In the genomic region with DNA sequence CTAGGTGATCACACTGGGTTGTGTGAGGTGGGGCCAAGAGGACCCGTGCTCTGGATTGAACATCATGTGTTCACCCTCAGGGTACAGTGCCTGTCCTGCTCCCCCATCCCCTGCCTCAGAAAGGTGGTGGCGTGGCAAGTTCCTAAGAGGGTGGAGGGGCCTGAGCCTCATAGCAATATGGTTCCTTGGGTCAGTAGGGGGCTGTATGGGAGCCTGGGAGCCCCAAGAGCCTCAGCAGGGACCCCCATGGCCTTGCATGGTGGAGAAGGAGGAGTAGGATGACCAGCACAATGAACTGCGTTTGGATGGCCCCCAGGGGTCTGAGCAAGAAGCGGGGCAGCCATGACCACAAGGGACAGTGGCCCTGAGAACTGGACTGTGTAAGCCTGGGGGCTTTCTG, we compare ENCODE assay signal across 29 cellular contexts.
"Had no signal": no experiment of that assay in that cellular context is flagged by ENCODE, and none has a peak within 500 bp of the region (broad histone marks: within the 10 kb centered on the region; RNA-seq: fewer than 3 reads in every experiment).

No MANE protein-coding gene starts in this region.

- H3K4me1 Mint-ChIP-seq: naive B cell; stimulated activated effector memory CD8-positive, alpha-beta T cell treated with anti-CD3 and anti-CD28 coated beads, Interleukin-12 subunit alpha, Interleukin-12 subunit beta, amount 100 ng/mL, for 72 hours; stimulated activated naive B cell treated with anti-CD40 and anti-IgM and Interleukin-4, amounts not matched to agents 10 μg/mL and 1 μg/mL and 100 μg/mL, for 72 hours had no signal

- DNase-seq: naive B cell; naive thymus-derived CD8-positive, alpha-beta T cell; nephron progenitor cell; nucleus accumbens; pancreas; psoas muscle; right cardiac atrium; right lobe of liver; small intestine; stimulated activated CD4-positive, alpha-beta T cell treated with anti-CD3 and anti-CD28 coated beads, Interleukin-15, amount 100 ng/mL, for 24 hours; stimulated activated CD4-positive, alpha-beta T cell treated with anti-CD3 and anti-CD28 coated beads, Interleukin-2, amount 100 ng/mL, for 24 hours; stimulated activated CD4-positive, alpha-beta T cell treated with anti-CD3 and anti-CD28 coated beads, Interleukin-2, amount 100 ng/mL, for 48 hours; stimulated activated CD4-positive, alpha-beta T cell treated with anti-CD3 and anti-CD28 coated beads, Interleukin-4, amount 100 ng/mL, for 24 hours; stimulated activated naive B cell treated with anti-CD40 and anti-IgM and Interleukin-4, amounts not matched to agents 10 μg/mL and 1 μg/mL and 100 μg/mL, for 72 hours; stimulated activated naive CD4-positive, alpha-beta T cell treated with Interleukin-2 at 50 U/mL for 16 hours; stomach; thyroid gland; upper lobe of right lung; uterus had no signal

- H3K4me3 Mint-ChIP-seq: naive B cell; naive thymus-derived CD8-positive, alpha-beta T cell; natural killer cell treated with Interleukin-12 subunit alpha and Interleukin-12 subunit beta and Interleukin-15 and Interleukin-18, amount 100 ng/mL, for 72 hours; nephron progenitor cell; neural crest cell; stimulated activated effector memory CD8-positive, alpha-beta T cell treated with anti-CD3 and anti-CD28 coated beads, Interleukin-12 subunit alpha, Interleukin-12 subunit beta, amount 100 ng/mL, for 72 hours; stimulated activated naive B cell treated with anti-CD40 and anti-IgM and Interleukin-4, amounts not matched to agents 10 μg/mL and 1 μg/mL and 100 μg/mL, for 72 hours; stimulated activated naive CD8-positive, alpha-beta T cell treated with anti-CD3 and anti-CD28 coated beads, Interleukin-15, Interleukin-2, amounts not matched to agents 100 ng/mL and 50 ng/mL, for 24 hours; type B pancreatic cell had no signal

- H3K27ac ChIP-seq: neutrophil, pancreas, psoas muscle, right lobe of liver, sigmoid colon, stomach, thoracic aorta, thyroid gland, tibial nerve, upper lobe of right lung, uterus had no signal

- H3K27ac Mint-ChIP-seq: naive thymus-derived CD8-positive, alpha-beta T cell; natural killer cell treated with Interleukin-12 subunit alpha and Interleukin-12 subunit beta and Interleukin-15 and Interleukin-18, amount 100 ng/mL, for 72 hours; nephron progenitor cell; progenitor cell of endocrine pancreas; stimulated activated effector memory CD8-positive, alpha-beta T cell treated with anti-CD3 and anti-CD28 coated beads, Interleukin-12 subunit alpha, Interleukin-12 subunit beta, amount 100 ng/mL, for 72 hours; stimulated activated naive B cell treated with anti-CD40 and anti-IgM and Interleukin-4, amounts not matched to agents 10 μg/mL and 1 μg/mL and 100 μg/mL, for 72 hours; stimulated activated naive CD8-positive, alpha-beta T cell treated with anti-CD3 and anti-CD28 coated beads, Interleukin-15, Interleukin-2, amounts not matched to agents 100 ng/mL and 50 ng/mL, for 24 hours; type B pancreatic cell had no signal

- H3K4me3 ChIP-seq: pancreas, psoas muscle, right lobe of liver, sigmoid colon, stomach, thoracic aorta, thyroid gland, tibial nerve, upper lobe of right lung, uterus had no signal

- H3K9me3 Mint-ChIP-seq: naive B cell; naive thymus-derived CD8-positive, alpha-beta T cell; natural killer cell treated with Interleukin-12 subunit alpha and Interleukin-12 subunit beta and Interleukin-15 and Interleukin-18, amount 100 ng/mL, for 72 hours; nephron progenitor cell; neural crest cell; stimulated activated effector memory CD8-positive, alpha-beta T cell treated with anti-CD3 and anti-CD28 coated beads, Interleukin-12 subunit alpha, Interleukin-12 subunit beta, amount 100 ng/mL, for 72 hours; stimulated activated naive B cell treated with anti-CD40 and anti-IgM and Interleukin-4, amounts not matched to agents 10 μg/mL and 1 μg/mL and 100 μg/mL, for 72 hours; stimulated activated naive CD8-positive, alpha-beta T cell treated with anti-CD3 and anti-CD28 coated beads, Interleukin-15, Interleukin-2, amounts not matched to agents 100 ng/mL and 50 ng/mL, for 24 hours; type B pancreatic cell had no signal

- H3K27me3 ChIP-seq: neutrophil, pancreas, right lobe of liver, sigmoid colon, stomach, thyroid gland, tibial nerve, upper lobe of right lung, uterus had no signal

- H3K36me3 ChIP-seq: neutrophil, pancreas, right lobe of liver, sigmoid colon, stomach, thoracic aorta, thyroid gland, tibial nerve, upper lobe of right lung, uterus had no signal

- H3K36me3 Mint-ChIP-seq: naive B cell; naive thymus-derived CD8-positive, alpha-beta T cell; natural killer cell treated with Interleukin-12 subunit alpha and Interleukin-12 subunit beta and Interleukin-15 and Interleukin-18, amount 100 ng/mL, for 72 hours; stimulated activated effector memory CD8-positive, alpha-beta T cell treated with anti-CD3 and anti-CD28 coated beads, Interleukin-12 subunit alpha, Interleukin-12 subunit beta, amount 100 ng/mL, for 72 hours; stimulated activated naive B cell treated with anti-CD40 and anti-IgM and Interleukin-4, amounts not matched to agents 10 μg/mL and 1 μg/mL and 100 μg/mL, for 72 hours; type B pancreatic cell had no signal

- H3K4me1 ChIP-seq: psoas muscle, right lobe of liver, sigmoid colon, thyroid gland, upper lobe of right lung, uterus had no signal

- H3K9me3 ChIP-seq: neutrophil, pancreas, psoas muscle, right lobe of liver, sigmoid colon, stomach, thoracic aorta, thyroid gland, tibial nerve, upper lobe of right lung, uterus had no signal

- H3K27me3 Mint-ChIP-seq: type B pancreatic cell had no signal

- ATAC-seq: naive thymus-derived CD8-positive, alpha-beta T cell; pancreas; psoas muscle; right cardiac atrium; right lobe of liver; stimulated activated naive B cell treated with anti-CD40 and anti-IgM and Interleukin-4, amounts not matched to agents 10 μg/mL and 1 μg/mL and 100 μg/mL, for 72 hours; upper lobe of right lung had no signal
